In genomic region chr17:55264640-55265298, GRCh38 we compare ENCODE assay signal across 9 cellular contexts. TPM values are rescaled to one million over a fixed set of nuclear protein-coding genes. Genes with fewer than 3 reads are reported as not detected.
DNase-seq lines count a peak whose midpoint lies in the region; TF ChIP-seq lines count a peak whose summit lies in the region.
"Had no signal": no experiment of that assay in that cellular context is flagged by ENCODE, and none has a peak within 500 bp of the region (broad histone marks: within the 10 kb centered on the region; RNA-seq: fewer than 3 reads in every experiment).

HLF (plus strand) TSS chr17:55264960; CDS start chr17:55265485, 525 bp downstream.

- no peak within 1 kb of the TSS for H2BK120ac ChIP-seq in H9 (ENCODE audit: low read depth, low read length, poor library complexity, severe bottlenecking)

- no peaks in the 10 kb centered on the region for H3K9me3 ChIP-seq in H9 (ENCODE audit: control insufficient read depth, low read depth, low read length)
- no peaks in the 10 kb centered on the region for H3K9me3 ChIP-seq in MM.1S (replicated peaks; ENCODE audit: insufficient read depth, low read length)
- no peaks in the 10 kb centered on the region for H3K9me3 ChIP-seq in uterus

- no peak within 1 kb of the TSS for H2AK5ac ChIP-seq in H9 (ENCODE audit: insufficient read length, low read length)

- no peak within 1 kb of the TSS for H2BK5ac ChIP-seq in H9 (ENCODE audit: insufficient read length, low read length)

- H3K9me2 ChIP-seq in MM.1S (replicated peaks; ENCODE audit: insufficient read depth, low read length): no peaks in the 10 kb centered on the region

- H3K4me1 ChIP-seq in H9 (ENCODE audit: insufficient read depth, low read length) (no peaks in the 10 kb centered on the region; the same call in 1 of the 2 replicates), MM.1S (ENCODE audit: low read length) (0 out of 2 replicates have a peak, but pooled peaks cover 7% of the 10 kb centered on the region), uterus (no peaks in the 10 kb centered on the region)

- H3T11ph ChIP-seq in H9 (ENCODE audit: low read length): no peak within 1 kb of the TSS

- H4K20me1 ChIP-seq in H9 (ENCODE audit: control insufficient read depth, insufficient read depth, insufficient read length) (no peaks in the 10 kb centered on the region), MM.1S (ENCODE audit: insufficient read depth, low read length) (no peaks in the 10 kb centered on the region)

- TF ChIP-seq POLR2A in uterus (IDR thresholded peaks at IDR 0.05): peak; percentile 84 to 89

- H2BK12ac ChIP-seq in H9 (ENCODE audit: insufficient read length, low read depth, low read length): no peak within 1 kb of the TSS

- no peak within 1 kb of the TSS for H3K23ac ChIP-seq in H9 (ENCODE audit: insufficient read length, low read depth, low read length)

- H2BK15ac ChIP-seq in H9 (ENCODE audit: low read depth, low read length): no peak within 1 kb of the TSS

- peaks cover 5 to 16% of the 10 kb centered on the region in 2 experiments for H3K4me1 Mint-ChIP-seq in H9

- H3K9ac ChIP-seq in H9 (ENCODE audit: extremely low read depth, insufficient read length, low read length) (no peak within 1 kb of the TSS), MM.1S (ENCODE audit: low read length) (peak within 1 kb of the TSS; percentile 26; the same call in 1 of the 2 replicates)

- WGBS in H9 (ENCODE audit: extremely low coverage, insufficient read length, low lambda C conversion rate): no CpG with 5 or more reads among the region's 64 CpGs

- H3K36me3 ChIP-seq in MM.1S (replicated peaks; ENCODE audit: insufficient read depth, low read length): no peaks in the 10 kb centered on the region
- H3K36me3 ChIP-seq in uterus: no peaks in the 10 kb centered on the region

- H3K27ac ChIP-seq in H9 (ENCODE audit: insufficient read length, low read depth, low read length) (no peak within 1 kb of the TSS), MM.1S (ENCODE audit: low read length) (no peak within 1 kb of the TSS), uterus (peak within 1 kb of the TSS; percentile 88 to 95)

- DNase-seq in EH (ENCODE audit: low read depth) (peak; percentile 71), H9 (peak; percentile 84), MM.1S (peak; percentile 91), T-helper 22 cell (ENCODE audit: low read depth) (peak; percentile 62), astrocyte of the spinal cord (ENCODE audit: low read depth, low spot score) (peak; percentile 60), hypothalamus (lab: John Stamatoyannopoulos, UW) (peak in 48 of 51 donors; percentile 19 to 85 (median 71)), retina (peak; percentile 90), uterus (peak; percentile 81 to 87)

- no peak within 1 kb of the TSS for H3K27ac Mint-ChIP-seq in H9

- in situ Hi-C loops in astrocyte of the spinal cord (cut with HindIII; ENCODE audit: low sequenced_read_pairs): no loop called here

- no peak within 1 kb of the TSS for H3K18ac ChIP-seq in H9 (ENCODE audit: insufficient read length, low read depth, low read length)

- H3K4me2 ChIP-seq in H9 (ENCODE audit: insufficient read depth, insufficient read length, low read length) (peak within 1 kb of the TSS; percentile 58), MM.1S (ENCODE audit: low read depth, low read length) (peak within 1 kb of the TSS; percentile 98)

- no peak within 1 kb of the TSS for H3K14ac ChIP-seq in H9 (ENCODE audit: insufficient read depth, low read length)

- no peak within 1 kb of the TSS for H2BK20ac ChIP-seq in H9 (ENCODE audit: low read depth, low read length, poor library complexity, severe bottlenecking)

- H3K4ac ChIP-seq in H9 (ENCODE audit: low read depth, low read length): no peak within 1 kb of the TSS

- TF ChIP-seq CTCF in H9 (conservative IDR thresholded peaks at IDR 0.05): no peak
- no peak for TF ChIP-seq CTCF in MM.1S (IDR thresholded peaks at IDR 0.05; ENCODE audit: low read length)
- TF ChIP-seq CTCF in astrocyte of the spinal cord (IDR thresholded peaks at IDR 0.05; ENCODE audit: low read depth, low read length): no peak
- TF ChIP-seq CTCF in uterus (IDR thresholded peaks at IDR 0.05): peak in 1 of 4 experiments; percentile 2

- peak within 1 kb of the TSS; percentile 51 to 78 for H3K4me3 Mint-ChIP-seq in H9

- H3K79me2 ChIP-seq in H9 (ENCODE audit: insufficient read depth, low read length) (no peaks in the 10 kb centered on the region), MM.1S (ENCODE audit: low read length) (no peaks in the 10 kb centered on the region)

- H4K8ac ChIP-seq in H9 (replicated peaks; ENCODE audit: insufficient read length, low read depth, low read length): no peak within 1 kb of the TSS

- peaks cover 0 to 4% of the 10 kb centered on the region in 2 experiments; a peak in 3 of 5 replicates for H3K9me3 Mint-ChIP-seq in H9

- H3K23me2 ChIP-seq in H9 (ENCODE audit: insufficient read length, low read depth, low read length, poor library complexity, severe bottlenecking): peaks cover 18% of the 10 kb centered on the region

- intact Hi-C loops in uterus (cut with DNase I; ENCODE audit: low total_unique reads): no loop called here

- H3F3A ChIP-seq in MM.1S (ENCODE audit: insufficient read depth, low read length): no peaks in the 10 kb centered on the region

- no peak within 1 kb of the TSS for H4K91ac ChIP-seq in H9 (ENCODE audit: insufficient read length, low read depth, low read length)

- no peaks in the 10 kb centered on the region for H3K36me3 Mint-ChIP-seq in H9 (ENCODE audit: insufficient read depth in 1 of 3, low read depth in 3 of 3)

- H3K79me1 ChIP-seq in H9 (ENCODE audit: insufficient read depth, low read depth, low read length, poor library complexity, severe bottlenecking): no peaks in the 10 kb centered on the region

- H4K5ac ChIP-seq in H9 (ENCODE audit: insufficient read length, low read depth, low read length): no peak within 1 kb of the TSS

- no peak within 1 kb of the TSS for H3K56ac ChIP-seq in H9 (ENCODE audit: insufficient read length, low read depth, low read length)

- H3K27me3 Mint-ChIP-seq in H9 (ENCODE audit: low read depth): peaks cover 95% of the 10 kb centered on the region

- H3K27me3 ChIP-seq in H9 (ENCODE audit: insufficient read depth, low read length): peaks cover 29% of the 10 kb centered on the region
- peaks cover 20% of the 10 kb centered on the region for H3K27me3 ChIP-seq in MM.1S (replicated peaks; ENCODE audit: insufficient read depth, low read length)
- peaks cover 0 to 7% of the 10 kb centered on the region in 2 donors for H3K27me3 ChIP-seq in uterus

- peak within 1 kb of the TSS; percentile 51 for H3K4me3 ChIP-seq in MM.1S (ENCODE audit: low read length)
- peak within 1 kb of the TSS; percentile 36 for H3K4me3 ChIP-seq in astrocyte of the spinal cord (ENCODE audit: low read depth, low read length)
- peak within 1 kb of the TSS; percentile 51 to 54 for H3K4me3 ChIP-seq in uterus

- H2AFZ ChIP-seq in H9 (ENCODE audit: low read length) (no peak within 1 kb of the TSS), MM.1S (ENCODE audit: low read length) (peak within 1 kb of the TSS; percentile 94)

RNA-seq across cellular contexts. Expression of gene HLF, which starts in this region (rescaled TPM):
- total RNA-seq in H9 (2021) (0.17 and 0.44 TPM in 2 replicates), uterus (10 to 100 TPM; 12.0 to 81.2 (median 50.4) TPM)
- total RNA-seq: glomerular endothelial cell had no signal

Comparison
In these comparisons a context has a peak if more than half of its experiments do, and no peak if none do; other contexts are left out.
1. Peak in DNase-seq and H3K4me2 ChIP-seq in H9; RNA of the gene not detected or under 1 TPM.
2. H3K27ac ChIP-seq: peak in uterus (2 of 2); none in H9 (single experiment) and MM.1S (single experiment).
3. Peak in every context shown above with its lines, with median percentiles within 50 percentile points of each other: DNase-seq and H3K4me3 ChIP-seq.